14 cellular contexts compared by ENCODE assay signal in the genomic region with DNA sequence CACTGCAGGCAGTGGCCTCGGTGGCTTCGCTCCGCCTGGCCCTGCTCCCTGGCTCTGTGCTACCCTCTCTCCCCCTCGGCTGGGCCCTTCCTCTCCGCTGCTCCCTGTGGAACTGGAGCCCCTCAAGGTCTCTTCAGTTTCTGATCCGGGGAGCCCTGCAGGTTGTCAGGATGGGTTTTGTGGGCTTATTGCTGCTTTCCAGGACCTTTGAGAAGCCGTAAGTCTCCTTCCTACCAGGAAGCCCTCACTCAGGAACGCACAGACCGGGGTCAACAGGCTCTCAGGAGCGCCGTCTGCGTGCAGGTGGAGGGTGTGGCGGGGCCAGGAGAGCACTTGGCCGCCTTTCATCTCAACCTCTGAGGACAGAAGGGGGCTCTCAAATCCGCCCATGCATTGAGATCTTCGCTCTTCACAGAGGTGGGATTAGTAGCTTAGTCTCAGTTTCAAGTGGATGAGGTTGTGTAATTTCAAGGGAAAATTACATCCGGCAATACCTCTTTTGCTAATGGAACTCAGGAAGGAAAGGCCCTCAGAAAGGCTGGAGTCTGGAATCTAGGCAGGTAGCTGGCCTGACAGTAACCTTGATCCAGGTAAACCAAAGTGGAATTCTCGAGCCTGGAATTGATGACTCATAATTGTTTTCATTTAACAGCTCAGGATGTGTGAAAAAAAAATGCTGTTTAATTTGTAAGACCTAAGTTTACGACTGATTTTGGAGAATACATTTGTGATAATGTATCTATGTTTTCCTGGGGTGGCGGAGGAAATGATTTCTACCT.
DNase-seq lines count a peak whose midpoint lies in the region; ATAC-seq and TF ChIP-seq lines count a peak whose summit lies in the region.
"Had no signal": no experiment of that assay in that cellular context is flagged by ENCODE, and none has a peak within 500 bp of the region (broad histone marks: within the 10 kb centered on the region; RNA-seq: fewer than 3 reads in every experiment).

No MANE protein-coding gene starts in this region.

- no peaks in the 10 kb centered on the region for H3K27me3 Mint-ChIP-seq in activated naive CD4-positive, alpha-beta T cell treated with anti-CD3 and anti-CD28 coated beads for 36 hours (ENCODE audit: low read depth)
- H3K27me3 Mint-ChIP-seq in endodermal cell (ENCODE audit: insufficient read depth), result no peaks in the 10 kb centered on the region
- H3K27me3 Mint-ChIP-seq: activated naive CD8-positive, alpha-beta T cell; IgD-negative memory B cell had no signal

- H3K27ac ChIP-seq in endodermal cell (ENCODE audit: low read depth, low read length), result no peak overlapping the region
- no peak overlapping the region for H3K27ac ChIP-seq in stomach
- H3K27ac ChIP-seq in aorta (ENCODE audit: low read depth in 1 of 2, low read length in 2 of 2), result no peak overlapping the region
- H3K27ac ChIP-seq: esophagus muscularis mucosa, SJCRH30 had no signal

- peaks cover 4% of the 10 kb centered on the region for H3K36me3 Mint-ChIP-seq in activated naive CD4-positive, alpha-beta T cell treated with anti-CD3 and anti-CD28 coated beads for 36 hours (ENCODE audit: low read depth)
- H3K36me3 Mint-ChIP-seq in endodermal cell (ENCODE audit: low read depth), result peaks cover 83% of the 10 kb centered on the region

- H3K4me3 Mint-ChIP-seq in activated naive CD4-positive, alpha-beta T cell treated with anti-CD3 and anti-CD28 coated beads for 36 hours, result no peak overlapping the region
- no peak overlapping the region for H3K4me3 Mint-ChIP-seq in endodermal cell
- H3K4me3 Mint-ChIP-seq: activated naive CD8-positive, alpha-beta T cell; IgD-negative memory B cell had no signal

- ATAC-seq in GM21825 (IDR thresholded peaks at IDR 0.05; ENCODE audit: unreplicated experiment) (no peak), aorta (ENCODE audit: low FRiP score) (no peak)

- H3K27me3 ChIP-seq in endodermal cell (ENCODE audit: control insufficient read depth, insufficient read depth, low read length, poor library complexity, severe bottlenecking), result no peaks in the 10 kb centered on the region
- H3K27me3 ChIP-seq in stomach, result no peaks in the 10 kb centered on the region
- no peaks in the 10 kb centered on the region for H3K27me3 ChIP-seq in aorta (ENCODE audit: control insufficient read depth in 1 of 2, insufficient read depth in 2 of 2, low read length in 1 of 2)
- H3K27me3 ChIP-seq: esophagus muscularis mucosa, SJCRH30 had no signal

- peak overlapping the region; percentile 55 for H3K4me3 ChIP-seq in endodermal cell (ENCODE audit: low read length)
- no peak overlapping the region for H3K4me3 ChIP-seq in stomach
- H3K4me3 ChIP-seq in aorta (ENCODE audit: low read length in 2 of 2), result no peak overlapping the region
- H3K4me3 ChIP-seq: esophagus muscularis mucosa, SJCRH30 had no signal

- intact Hi-C loops in activated naive CD4-positive, alpha-beta T cell treated with anti-CD3 and anti-CD28 coated beads for 36 hours (cut with micrococcal nuclease), result no loop called here
- intact Hi-C loops in stomach (cut with DNase I; ENCODE audit: low total_unique reads), result no loop called here
- intact Hi-C loops in aorta (cut with DNase I), result no loop called here

- peaks cover 77% of the 10 kb centered on the region for H3K36me3 ChIP-seq in endodermal cell (ENCODE audit: control insufficient read depth, insufficient read depth, low read length)
- H3K36me3 ChIP-seq in stomach, result peaks cover 0 to 40% (median 14%) of the 10 kb centered on the region in 4 donors
- no peaks in the 10 kb centered on the region for H3K36me3 ChIP-seq in aorta (ENCODE audit: control insufficient read depth in 1 of 2, insufficient read depth in 2 of 2, low read length in 1 of 2)
- H3K36me3 ChIP-seq: SJCRH30 had no signal

- TF ChIP-seq EP300 in stomach (IDR thresholded peaks at IDR 0.05), result no peak

- no peak for TF ChIP-seq CTCF in endodermal cell (conservative IDR thresholded peaks at IDR 0.05)
- no peak for TF ChIP-seq CTCF in stomach (IDR thresholded peaks at IDR 0.05)

- H3K9me3 Mint-ChIP-seq in activated naive CD4-positive, alpha-beta T cell treated with anti-CD3 and anti-CD28 coated beads for 36 hours, result no peaks in the 10 kb centered on the region
- peaks cover 50% of the 10 kb centered on the region for H3K9me3 Mint-ChIP-seq in endodermal cell

- 91% methylated on average over 17 to 20 of the region's 20 CpGs for WGBS in endodermal cell (ENCODE audit: insufficient coverage in 1 of 2, insufficient read length in 1 of 2), 2 experiments
- 58 to 83% (median 72%) methylated on average over 17 to 20 of the region's 20 CpGs for WGBS in stomach, 5 donors
- WGBS in aorta, 2 donors, result 92 to 93% methylated on average over 20 of the region's 20 CpGs

- H3K4me1 ChIP-seq in endodermal cell (ENCODE audit: control insufficient read depth, insufficient read depth, low read length), result peaks cover 5% of the 10 kb centered on the region
- H3K4me1 ChIP-seq in stomach, result peaks cover 0 to 6% (median 0%) of the 10 kb centered on the region in 4 donors
- H3K4me1 ChIP-seq in aorta (ENCODE audit: control insufficient read depth in 1 of 2, insufficient read depth in 2 of 2, low read length in 2 of 2), result no peaks in the 10 kb centered on the region
- H3K4me1 ChIP-seq: esophagus muscularis mucosa, SJCRH30 had no signal

- CTCF ChIA-PET in activated naive CD4-positive, alpha-beta T cell treated with anti-CD3 and anti-CD28 coated beads for 36 hours (lab: Charles Lee), result interaction anchor here (0.6 to 0.7 kb wide), 3 partner anchors 9 to 151 kb away, joined by 3 read pairs; no protein-coding TSS in a partner anchor

- no peak for TF ChIP-seq POLR2A in stomach (IDR thresholded peaks at IDR 0.05)

- peak overlapping the region; percentile 68 for H3K27ac Mint-ChIP-seq in activated naive CD4-positive, alpha-beta T cell treated with anti-CD3 and anti-CD28 coated beads for 36 hours
- peak overlapping the region; percentile 72 for H3K27ac Mint-ChIP-seq in endodermal cell
- H3K27ac Mint-ChIP-seq: activated naive CD8-positive, alpha-beta T cell; IgD-negative memory B cell had no signal

- no peak overlapping the region for H3K9ac ChIP-seq in endodermal cell (ENCODE audit: extremely low read depth, low read length, poor library complexity, severe bottlenecking)

- H3K4me1 Mint-ChIP-seq in activated naive CD4-positive, alpha-beta T cell treated with anti-CD3 and anti-CD28 coated beads for 36 hours (ENCODE audit: low read depth), result peaks cover 19% of the 10 kb centered on the region
- peaks cover 11% of the 10 kb centered on the region for H3K4me1 Mint-ChIP-seq in endodermal cell
- H3K4me1 Mint-ChIP-seq: IgD-negative memory B cell had no signal

- H3K9me3 ChIP-seq in endodermal cell (ENCODE audit: control insufficient read depth, low read length) (peaks cover 55% of the 10 kb centered on the region), stomach (no peaks in the 10 kb centered on the region), aorta (ENCODE audit: control insufficient read depth, low read length) (peaks cover 2% of the 10 kb centered on the region)
- H3K9me3 ChIP-seq: esophagus muscularis mucosa, SJCRH30 had no signal

- no peak for DNase-seq in activated naive CD4-positive, alpha-beta T cell treated with anti-CD3 and anti-CD28 coated beads for 36 hours
- DNase-seq in activated naive CD4-positive, alpha-beta T cell (lab: John Stamatoyannopoulos, UW), result no peak
- DNase-seq in NCI-H187 treated with DMSO at 0.1 percent for 48 hours (lab: John Stamatoyannopoulos, UW) (peak; percentile 98), endodermal cell (no peak), stomach (peak; percentile 23), aorta (no peak), iPS-NIHi7 (ENCODE audit: extremely low spot score) (no peak)
- DNase-seq: DND-41, NCI-H1105, SJCRH30 had no signal

Comparison
In these comparisons a context has a peak if more than half of its experiments do, and no peak if none do; other contexts are left out.
1. DNase-seq: peak in NCI-H187 treated with DMSO at 0.1 percent for 48 hours (single experiment) and stomach (single experiment); none in activated naive CD4-positive, alpha-beta T cell treated with anti-CD3 and anti-CD28 coated beads for 36 hours (single experiment), activated naive CD4-positive, alpha-beta T cell (0 of 4), endodermal cell (single experiment), aorta (0 of 2) and iPS-NIHi7 (single experiment).